ENCODE assay signal across 8 cellular contexts in genomic region chr11:67345949-67346819, GRCh38. TPM values are rescaled to one million over a fixed set of nuclear protein-coding genes. Genes with fewer than 3 reads are reported as not detected.
DNase-seq lines count a peak whose midpoint lies in the region; ATAC-seq, FAIRE-seq and TF ChIP-seq lines count a peak whose summit lies in the region.

No MANE protein-coding gene starts in this region.

- H3K9me3 ChIP-seq in PC-3 (ENCODE audit: low read length) (no peaks in the 10 kb centered on the region), endodermal cell (ENCODE audit: control insufficient read depth, low read length) (peaks cover 11% of the 10 kb centered on the region), osteoblast (ENCODE audit: low read depth, low read length) (no peaks in the 10 kb centered on the region)

- H3K4me3 ChIP-seq in PC-3 (ENCODE audit: low read length) (peak overlapping the region; percentile 26; the same call in 1 of the 2 replicates), endodermal cell (ENCODE audit: low read length) (no peak overlapping the region), osteoblast (ENCODE audit: insufficient read depth, low read length) (no peak overlapping the region)

- H3K27ac ChIP-seq in PC-3 (ENCODE audit: low read length) (peak overlapping the region; percentile 95), endodermal cell (ENCODE audit: low read depth, low read length) (no peak overlapping the region), osteoblast (ENCODE audit: low read depth, low read length) (peak overlapping the region; percentile 53)

- CTCF ChIA-PET in GM10248 (lab: Yijun Ruan, JAX) (interaction anchor here (0.6 to 16.8 kb wide), 30 partner anchors 11 to 270 kb away, joined by 3 to 242 read pairs (median 4); partner anchors contain the start of genes CLCF1, GSTP1, POLD4 and PPP1CA), PC-3 (lab: Charles Lee) (interaction anchor here (0.6 to 3.0 kb wide), 15 partner anchors 8 to 376 kb away, joined by 3 to 55 read pairs (median 5); partner anchors contain the start of genes PPP1CA and RAD9A)

- no peaks in the 10 kb centered on the region for H3K9me3 Mint-ChIP-seq in endodermal cell

- no peaks in the 10 kb centered on the region for H4K20me1 ChIP-seq in PC-3 (ENCODE audit: low read length)
- peaks cover 3% of the 10 kb centered on the region for H4K20me1 ChIP-seq in osteoblast (ENCODE audit: insufficient read depth, low read length)

- peaks cover 8% of the 10 kb centered on the region for H3F3A ChIP-seq in PC-3 (ENCODE audit: low read length, unreplicated experiment)

- FAIRE-seq in GM12892 (lab: Jason Lieb, UNC): no peak

- no peaks in the 10 kb centered on the region for H3K9me2 ChIP-seq in PC-3 (replicated peaks; ENCODE audit: low read length)

- ATAC-seq in PC-3: peak; percentile 92
- ATAC-seq in HG02571 (IDR thresholded peaks at IDR 0.05; ENCODE audit: unreplicated experiment): no peak

- no peak overlapping the region for H3K27ac Mint-ChIP-seq in endodermal cell

- 78 to 80% methylated on average over 5 to 7 of the region's 7 CpGs for WGBS in endodermal cell (ENCODE audit: insufficient coverage in 1 of 2, insufficient read length in 1 of 2), 2 experiments

- H3K4me2 ChIP-seq in PC-3 (ENCODE audit: low read length) (peak overlapping the region; percentile 71), osteoblast (ENCODE audit: insufficient read depth, low read length) (no peak overlapping the region)

- POLR2A ChIA-PET in GM10248 (lab: Yijun Ruan, JAX) (no interaction called here), PC-3 (lab: Charles Lee; ENCODE audit: unreplicated experiment) (interaction anchor here (0.6 to 2.1 kb wide), 8 partner anchors 10 to 208 kb away, joined by 3 to 8 read pairs (median 4); partner anchors contain the start of gene RAD9A)

- no peaks in the 10 kb centered on the region for H3K79me2 ChIP-seq in PC-3 (ENCODE audit: low read length)
- H3K79me2 ChIP-seq in osteoblast (ENCODE audit: insufficient read depth, low read length): peaks cover 2% of the 10 kb centered on the region

- peak; percentile 82 for TF ChIP-seq CTCF in AG09319 (IDR thresholded peaks at IDR 0.05; ENCODE audit: low read depth, low read length)
- peak; percentile 66 for TF ChIP-seq CTCF in GM10248 (IDR thresholded peaks at IDR 0.05; ENCODE audit: control extremely low read depth, extremely low read depth, low read depth, missing control alignments)
- peak; percentile 99 for TF ChIP-seq CTCF in PC-3 (conservative IDR thresholded peaks at IDR 0.05; ENCODE audit: low read depth, low read length)
- TF ChIP-seq CTCF in endodermal cell (conservative IDR thresholded peaks at IDR 0.05): peak; percentile 82
- peak; percentile 90 for TF ChIP-seq CTCF in osteoblast (IDR thresholded peaks at IDR 0.05; ENCODE audit: extremely low read depth, low read depth, low read length)

- TF ChIP-seq POLR2A in GM12892 (IDR thresholded peaks at IDR 0.05; ENCODE audit: low read depth, low read length): no peak

- peak; percentile 80 for DNase-seq in AG09319 (ENCODE audit: extremely low read depth, low read depth)
- DNase-seq in GM10248 (ENCODE audit: extremely low spot score): no peak
- DNase-seq in PC-3: peak; percentile 99
- peak; percentile 71 for DNase-seq in endodermal cell
- peak; percentile 63 for DNase-seq in osteoblast (ENCODE audit: insufficient read length, low spot score, missing footprints)
- no peak for DNase-seq in iPS-NIHi11 (ENCODE audit: low spot score)
- no peak for DNase-seq in GM12892 (ENCODE audit: insufficient read length)

- H3K4me1 ChIP-seq in PC-3 (ENCODE audit: insufficient read depth, low read length) (peaks cover 38% of the 10 kb centered on the region), endodermal cell (ENCODE audit: control insufficient read depth, insufficient read depth, low read length) (peaks cover 2% of the 10 kb centered on the region), osteoblast (ENCODE audit: insufficient read depth, low read length) (peaks cover 31% of the 10 kb centered on the region)

- peaks cover 8% of the 10 kb centered on the region for H3K4me1 Mint-ChIP-seq in endodermal cell

- H3K27me3 Mint-ChIP-seq in endodermal cell (ENCODE audit: insufficient read depth): peaks cover 2% of the 10 kb centered on the region

- intact Hi-C loops in PC-3 (cut with micrococcal nuclease): loop anchor here (1.0 to 2.0 kb wide), 5 partner anchors 8 to 162 kb away; partner anchors contain the start of genes CDK2AP2 and GRK2

- H2AFZ ChIP-seq in PC-3 (ENCODE audit: low read length) (peak overlapping the region; percentile 56), osteoblast (ENCODE audit: low read length) (no peak overlapping the region)

- H3K9ac ChIP-seq in PC-3 (ENCODE audit: low read length) (peak overlapping the region; percentile 80), endodermal cell (ENCODE audit: extremely low read depth, low read length, poor library complexity, severe bottlenecking) (no peak overlapping the region)

- H3K36me3 Mint-ChIP-seq in endodermal cell (ENCODE audit: low read depth): no peaks in the 10 kb centered on the region

- H3K36me3 ChIP-seq in PC-3 (ENCODE audit: low read depth, low read length): no peaks in the 10 kb centered on the region
- H3K36me3 ChIP-seq in endodermal cell (ENCODE audit: control insufficient read depth, insufficient read depth, low read length): no peaks in the 10 kb centered on the region
- no peaks in the 10 kb centered on the region for H3K36me3 ChIP-seq in osteoblast (ENCODE audit: insufficient read depth, low read length)

- H3K4me3 Mint-ChIP-seq in endodermal cell: no peak overlapping the region

- no TSS peak for BruUV-seq in PC-3 (replicated peaks; lab: Mats Ljungman, UMichigan)

- H3K27me3 ChIP-seq in PC-3 (ENCODE audit: low read length) (no peaks in the 10 kb centered on the region), endodermal cell (ENCODE audit: control insufficient read depth, insufficient read depth, low read length, poor library complexity, severe bottlenecking) (no peaks in the 10 kb centered on the region), osteoblast (ENCODE audit: insufficient read depth, low read length) (no peaks in the 10 kb centered on the region)

RNA-seq across cellular contexts. Expression of gene POLD4, which starts 7.2 kb away (rescaled TPM):
- 78.5 and 81.5 TPM in 2 replicates for total RNA-seq in PC-3 (2014; rRNA removed)
- total RNA-seq in endodermal cell: 10 to 100 TPM; 40.7 to 47.6 TPM
- 24.3 TPM for polyA plus RNA-seq in endodermal cell (2013, experiment 1 of 2)
- polyA plus RNA-seq in endodermal cell (2013, experiment 2 of 2): 30.1 TPM
- 43.3 and 59.4 TPM in 2 replicates for total RNA-seq in osteoblast
- 75.6 TPM for polyA plus RNA-seq in GM12892 (2012; ENCODE audit: missing spikeins)

RNA-seq across cellular contexts. Expression of gene CLCF1, which starts 27.2 kb away (rescaled TPM):
- total RNA-seq in PC-3 (2014; rRNA removed) (48.3 and 63.5 TPM in 2 replicates), endodermal cell (1 to 10 TPM; 3.6 to 4.8 TPM), osteoblast (6.2 and 6.9 TPM in 2 replicates)
- polyA plus RNA-seq in endodermal cell (2013, experiment 1 of 2): 2.4 TPM
- polyA plus RNA-seq in endodermal cell (2013, experiment 2 of 2): 2.6 TPM
- 0.95 TPM for polyA plus RNA-seq in GM12892 (2012; ENCODE audit: missing spikeins)

RNA-seq across cellular contexts. Expression of gene SSH3, which starts 42.9 kb away (rescaled TPM):
- total RNA-seq in PC-3 (2014; rRNA removed) (35.1 and 52.4 TPM in 2 replicates), endodermal cell (10 to 100 TPM; 39.1 to 44.4 TPM), osteoblast (13.3 and 25.0 TPM in 2 replicates)
- polyA plus RNA-seq in endodermal cell (2013, experiment 1 of 2): 22.0 TPM
- polyA plus RNA-seq in endodermal cell (2013, experiment 2 of 2): 16.0 TPM
- polyA plus RNA-seq in GM12892 (2012; ENCODE audit: missing spikeins): 0.30 TPM

RNA-seq across cellular contexts. Expression of gene RAD9A, which starts 45.6 kb away (rescaled TPM):
- total RNA-seq in PC-3 (2014; rRNA removed) (45.5 and 48.9 TPM in 2 replicates), endodermal cell (10 to 100 TPM; 28.3 to 41.4 TPM), osteoblast (7.6 and 10.3 TPM in 2 replicates)
- polyA plus RNA-seq in endodermal cell (2013, experiment 1 of 2): 31.1 TPM
- polyA plus RNA-seq in endodermal cell (2013, experiment 2 of 2): 31.1 TPM
- polyA plus RNA-seq in GM12892 (2012; ENCODE audit: missing spikeins): 15.3 TPM

RNA-seq across cellular contexts. Expression of gene PPP1CA, which starts 55.5 kb away (rescaled TPM):
- total RNA-seq in PC-3 (2014; rRNA removed): 449 and 477 TPM in 2 replicates
- total RNA-seq in endodermal cell: 100 to 1,000 TPM; 182 to 212 TPM
- polyA plus RNA-seq in endodermal cell (2013, experiment 1 of 2): 151 TPM
- 148 TPM for polyA plus RNA-seq in endodermal cell (2013, experiment 2 of 2)
- 161 and 169 TPM in 2 replicates for total RNA-seq in osteoblast
- polyA plus RNA-seq in GM12892 (2012; ENCODE audit: missing spikeins): 152 TPM

Comparison
In these comparisons a context has a peak if more than half of its experiments do, and no peak if none do; other contexts are left out.
1. DNase-seq: peak in AG09319 (single experiment), PC-3 (single experiment), endodermal cell (single experiment) and osteoblast (single experiment); none in GM10248 (single experiment), iPS-NIHi11 (single experiment) and GM12892 (single experiment).
2. Peak in every context shown above with its lines, with median percentiles within 50 percentile points of each other: CTCF ChIP-seq.